In the genomic region with DNA sequence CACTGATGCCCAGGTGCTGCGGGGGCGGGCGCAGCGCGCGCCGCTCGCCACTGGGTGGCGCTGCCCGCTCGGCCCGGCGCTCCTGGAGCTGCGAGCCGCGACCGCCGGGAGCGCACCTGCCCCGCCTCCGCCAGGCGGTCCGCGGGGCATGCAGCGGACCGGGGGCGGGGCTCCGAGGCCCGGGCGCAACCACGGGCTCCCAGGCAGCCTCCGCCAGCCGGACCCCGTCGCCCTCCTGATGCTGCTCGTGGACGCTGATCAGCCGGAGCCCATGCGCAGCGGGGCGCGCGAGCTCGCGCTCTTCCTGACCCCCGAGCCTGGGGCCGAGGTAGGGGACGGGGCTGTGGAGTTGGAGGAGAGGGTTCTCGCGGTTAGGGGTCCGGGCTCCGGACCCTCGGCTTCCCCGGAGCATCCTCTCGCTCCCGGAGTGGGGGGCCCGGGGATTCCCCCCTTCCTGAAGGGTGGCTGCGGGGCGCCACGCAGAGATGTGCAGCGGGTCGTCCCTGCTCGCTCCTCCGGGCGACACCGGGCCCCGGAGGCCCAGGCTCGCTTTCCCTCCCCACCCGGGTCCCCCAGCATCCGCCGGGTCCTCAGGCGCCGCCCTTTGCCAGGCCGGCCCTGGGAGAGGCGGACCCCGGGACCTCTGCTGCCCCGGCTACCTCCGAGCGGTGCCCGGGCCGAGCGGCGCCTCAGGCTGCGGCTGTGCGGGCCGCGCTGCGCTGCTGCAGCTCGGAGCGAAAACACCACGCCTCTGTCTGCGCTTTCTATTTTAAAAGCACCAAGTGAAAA, we compare ENCODE assay signal across 8 cellular contexts. TPM values are rescaled to one million over a fixed set of nuclear protein-coding genes. Genes with fewer than 3 reads are reported as not detected.
DNase-seq lines count a peak whose midpoint lies in the region; ATAC-seq and TF ChIP-seq lines count a peak whose summit lies in the region.

A gene with protein sequence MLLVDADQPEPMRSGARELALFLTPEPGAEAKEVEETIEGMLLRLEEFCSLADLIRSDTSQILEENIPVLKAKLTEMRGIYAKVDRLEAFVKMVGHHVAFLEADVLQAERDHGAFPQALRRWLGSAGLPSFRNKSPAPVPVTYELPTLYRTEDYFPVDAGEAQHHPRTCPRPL (plus strand): TSS at position 216 of the 789 bp plus-strand sequence. CDS start 23 bp downstream, at position 239.

- POLR2A ChIA-PET in activated CD8-positive, alpha-beta memory T cell treated with anti-CD3 and anti-CD28 coated beads for 36 hours (lab: Charles Lee), result interaction anchor here (1.0 to 2.2 kb wide), 6 partner anchors 64 to 734 kb away, joined by 3 to 20 read pairs (median 10); a partner anchor contains a TSS

- peak; percentile 88 for DNase-seq in BE2C
- peak; percentile 16 for DNase-seq in NCI-H748 treated with DMSO at 0.1 percent for 48 hours (lab: John Stamatoyannopoulos, UW)
- peak; percentile 62 for DNase-seq in middle frontal gyrus (ENCODE audit: extremely low spot score, low spot score)
- DNase-seq in stimulated activated CD8-positive, alpha-beta memory T cell treated with anti-CD3 and anti-CD28 coated beads, Interleukin-2, amount 100 ng/mL, for 1 hour (ENCODE audit: low read depth in 2 of 2), result peak; percentile 66 to 72

- H3K36me3 ChIP-seq in BE2C (no peaks in the 10 kb centered on the region), endocrine pancreas (ENCODE audit: control insufficient read depth, insufficient read depth, low read length) (no peaks in the 10 kb centered on the region)

- H3K4me3 ChIP-seq in BE2C (ENCODE audit: low read depth, low read length) (peak within 1 kb of the TSS; percentile 87), endocrine pancreas (ENCODE audit: control insufficient read depth, insufficient read depth, low read length) (peak within 1 kb of the TSS; percentile 88)

- peak; percentile 72 for ATAC-seq in GM18909 (IDR thresholded peaks at IDR 0.05; ENCODE audit: poor library complexity, unreplicated experiment)
- ATAC-seq in HG03139 (IDR thresholded peaks at IDR 0.05; ENCODE audit: unreplicated experiment), result peak; percentile 45

- TF ChIP-seq CTCF in BE2C (IDR thresholded peaks at IDR 0.05; ENCODE audit: low read depth, low read length), result peak; percentile 65; the same call in 1 of the 2 replicates

- peaks cover 12% of the 10 kb centered on the region for H3K4me1 ChIP-seq in BE2C
- H3K4me1 ChIP-seq in endocrine pancreas (ENCODE audit: control insufficient read depth, insufficient read depth, low read length), result no peaks in the 10 kb centered on the region

- CTCF ChIA-PET in activated CD8-positive, alpha-beta memory T cell treated with anti-CD3 and anti-CD28 coated beads for 36 hours (lab: Charles Lee), result interaction anchor here (0.6 to 5.4 kb wide), 32 partner anchors 9 to 198 kb away, joined by 3 to 106 read pairs (median 4); a partner anchor contains a TSS

- peak within 1 kb of the TSS; percentile 93 for H3K9ac ChIP-seq in endocrine pancreas (ENCODE audit: control insufficient read depth, insufficient read depth, low read length)

- H3K9me3 ChIP-seq in BE2C, result no peaks in the 10 kb centered on the region
- H3K9me3 ChIP-seq in endocrine pancreas (ENCODE audit: control insufficient read depth, low read length), result no peaks in the 10 kb centered on the region

- H3K27me3 ChIP-seq in BE2C (no peaks in the 10 kb centered on the region), endocrine pancreas (ENCODE audit: control insufficient read depth, insufficient read depth, low read length) (no peaks in the 10 kb centered on the region)

RNA-seq across cellular contexts. Expression of the gene that starts here (rescaled TPM):
- polyA plus RNA-seq in BE2C (2012; ENCODE audit: insufficient read depth, insufficient read length, low read depth), result 14.5 TPM
- total RNA-seq in activated CD8-positive, alpha-beta memory T cell treated with anti-CD3 and anti-CD28 coated beads for 36 hours, result 10 to 100 TPM; 23.2 to 23.7 TPM

Comparison
In these comparisons a context has a peak if more than half of its experiments do, and no peak if none do; other contexts are left out.
1. Peak in every context shown above with its lines: DNase-seq, ATAC-seq and H3K4me3 ChIP-seq.
2. DNase-seq: peak in every context shown above with its lines; median percentile 88 in BE2C; 69 in stimulated activated CD8-positive, alpha-beta memory T cell treated with anti-CD3 and anti-CD28 coated beads, Interleukin-2, amount 100 ng/mL, for 1 hour; 62 in middle frontal gyrus; 16 in NCI-H748 treated with DMSO at 0.1 percent for 48 hours.